1 cellular context compared by ENCODE assay signal in the genomic region with DNA sequence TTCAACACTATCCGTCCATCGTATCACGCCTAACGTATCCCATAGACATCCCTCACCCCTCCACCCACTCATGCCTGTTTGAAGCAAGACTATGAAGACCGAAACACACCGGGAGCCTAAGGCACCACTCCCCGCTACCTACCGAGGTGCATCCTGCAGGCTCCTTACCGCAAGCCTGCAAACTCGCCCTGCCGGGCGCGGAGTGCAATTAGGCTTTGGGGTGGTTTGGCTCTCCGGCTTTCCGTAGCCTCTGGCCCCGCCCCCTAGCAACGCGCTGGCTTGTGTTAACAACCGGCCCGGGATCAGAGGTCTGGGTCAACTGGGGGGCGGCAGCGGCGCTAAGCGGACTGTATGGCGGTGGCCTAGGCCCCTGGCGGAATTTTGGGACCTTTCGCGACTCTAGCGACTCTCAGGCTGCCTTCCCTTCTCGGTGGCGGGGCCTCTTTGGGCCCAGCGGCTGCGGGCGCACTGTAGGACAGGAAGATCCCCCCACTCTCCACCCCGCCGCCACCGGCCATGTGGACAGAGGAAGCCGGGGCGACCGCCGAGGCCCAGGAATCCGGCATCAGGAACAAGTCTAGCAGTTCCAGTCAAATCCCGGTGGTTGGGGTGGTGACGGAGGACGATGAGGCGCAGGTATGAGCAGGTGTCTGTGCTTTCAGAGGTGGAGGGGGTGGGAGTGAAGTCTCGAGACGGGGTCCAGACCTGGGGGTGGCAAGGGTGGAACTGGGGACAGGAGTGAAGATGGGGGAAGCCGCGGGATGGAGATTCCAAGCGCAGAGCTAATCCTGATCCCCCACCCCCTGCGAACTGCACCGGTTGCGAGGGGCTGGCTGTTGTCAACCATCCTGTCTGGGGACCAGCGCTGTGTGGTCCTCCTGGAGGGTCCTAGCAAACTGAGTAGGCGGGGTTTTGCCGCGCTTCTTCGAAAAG.
TF ChIP-seq lines count a peak whose summit lies in the region.

A gene with protein sequence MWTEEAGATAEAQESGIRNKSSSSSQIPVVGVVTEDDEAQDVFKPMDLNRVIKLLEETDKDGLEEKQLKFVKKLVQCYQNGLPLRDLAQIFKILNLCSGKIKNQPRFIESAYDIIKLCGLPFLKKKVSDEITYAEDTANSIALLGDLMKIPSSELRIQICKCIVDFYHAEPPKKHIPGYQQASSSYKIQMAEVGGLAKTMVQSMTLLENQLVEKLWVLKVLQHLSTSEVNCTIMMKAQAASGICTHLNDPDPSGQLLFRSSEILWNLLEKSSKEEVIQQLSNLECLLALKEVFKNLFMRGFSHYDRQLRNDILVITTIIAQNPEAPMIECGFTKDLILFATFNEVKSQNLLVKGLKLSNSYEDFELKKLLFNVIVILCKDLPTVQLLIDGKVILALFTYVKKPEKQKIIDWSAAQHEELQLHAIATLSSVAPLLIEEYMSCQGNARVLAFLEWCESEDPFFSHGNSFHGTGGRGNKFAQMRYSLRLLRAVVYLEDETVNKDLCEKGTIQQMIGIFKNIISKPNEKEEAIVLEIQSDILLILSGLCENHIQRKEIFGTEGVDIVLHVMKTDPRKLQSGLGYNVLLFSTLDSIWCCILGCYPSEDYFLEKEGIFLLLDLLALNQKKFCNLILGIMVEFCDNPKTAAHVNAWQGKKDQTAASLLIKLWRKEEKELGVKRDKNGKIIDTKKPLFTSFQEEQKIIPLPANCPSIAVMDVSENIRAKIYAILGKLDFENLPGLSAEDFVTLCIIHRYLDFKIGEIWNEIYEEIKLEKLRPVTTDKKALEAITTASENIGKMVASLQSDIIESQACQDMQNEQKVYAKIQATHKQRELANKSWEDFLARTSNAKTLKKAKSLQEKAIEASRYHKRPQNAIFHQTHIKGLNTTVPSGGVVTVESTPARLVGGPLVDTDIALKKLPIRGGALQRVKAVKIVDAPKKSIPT (plus strand): TSS at position 266 of the 933 bp plus-strand sequence. CDS start 251 bp downstream, at position 517.

TF ChIP-seq in HepG2, 621 proteins besides CTCF, POLR2A, EP300 and RAD21 (continued from another document and continues in another):
- TF ChIP-seq, protein P1, sequence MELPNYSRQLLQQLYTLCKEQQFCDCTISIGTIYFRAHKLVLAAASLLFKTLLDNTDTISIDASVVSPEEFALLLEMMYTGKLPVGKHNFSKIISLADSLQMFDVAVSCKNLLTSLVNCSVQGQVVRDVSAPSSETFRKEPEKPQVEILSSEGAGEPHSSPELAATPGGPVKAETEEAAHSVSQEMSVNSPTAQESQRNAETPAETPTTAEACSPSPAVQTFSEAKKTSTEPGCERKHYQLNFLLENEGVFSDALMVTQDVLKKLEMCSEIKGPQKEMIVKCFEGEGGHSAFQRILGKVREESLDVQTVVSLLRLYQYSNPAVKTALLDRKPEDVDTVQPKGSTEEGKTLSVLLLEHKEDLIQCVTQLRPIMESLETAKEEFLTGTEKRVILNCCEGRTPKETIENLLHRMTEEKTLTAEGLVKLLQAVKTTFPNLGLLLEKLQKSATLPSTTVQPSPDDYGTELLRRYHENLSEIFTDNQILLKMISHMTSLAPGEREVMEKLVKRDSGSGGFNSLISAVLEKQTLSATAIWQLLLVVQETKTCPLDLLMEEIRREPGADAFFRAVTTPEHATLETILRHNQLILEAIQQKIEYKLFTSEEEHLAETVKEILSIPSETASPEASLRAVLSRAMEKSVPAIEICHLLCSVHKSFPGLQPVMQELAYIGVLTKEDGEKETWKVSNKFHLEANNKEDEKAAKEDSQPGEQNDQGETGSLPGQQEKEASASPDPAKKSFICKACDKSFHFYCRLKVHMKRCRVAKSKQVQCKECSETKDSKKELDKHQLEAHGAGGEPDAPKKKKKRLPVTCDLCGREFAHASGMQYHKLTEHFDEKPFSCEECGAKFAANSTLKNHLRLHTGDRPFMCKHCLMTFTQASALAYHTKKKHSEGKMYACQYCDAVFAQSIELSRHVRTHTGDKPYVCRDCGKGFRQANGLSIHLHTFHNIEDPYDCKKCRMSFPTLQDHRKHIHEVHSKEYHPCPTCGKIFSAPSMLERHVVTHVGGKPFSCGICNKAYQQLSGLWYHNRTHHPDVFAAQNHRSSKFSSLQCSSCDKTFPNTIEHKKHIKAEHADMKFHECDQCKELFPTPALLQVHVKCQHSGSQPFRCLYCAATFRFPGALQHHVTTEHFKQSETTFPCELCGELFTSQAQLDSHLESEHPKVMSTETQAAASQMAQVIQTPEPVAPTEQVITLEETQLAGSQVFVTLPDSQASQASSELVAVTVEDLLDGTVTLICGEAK (IDR thresholded peaks at IDR 0.05) = no peak
- TF ChIP-seq, protein P1 (CRISPR knock-in tag; IDR thresholded peaks at IDR 0.05) = no peak; the same call in 1 of the 2 replicates
- TF ChIP-seq ETV5 (CRISPR knock-in tag; IDR thresholded peaks at IDR 0.05; ENCODE audit: borderline replicate concordance) (no peak), GATA4 (IDR thresholded peaks at IDR 0.05; ENCODE audit: borderline replicate concordance, low read depth) (no peak), ARID4A (CRISPR knock-in tag; IDR thresholded peaks at IDR 0.05; ENCODE audit: borderline replicate concordance) (peak; percentile 99), ZNF367 (CRISPR knock-in tag; IDR thresholded peaks at IDR 0.05; ENCODE audit: borderline replicate concordance) (no peak), SP2 (CRISPR knock-in tag; IDR thresholded peaks at IDR 0.05) (no peak), SIX4 (CRISPR knock-in tag; IDR thresholded peaks at IDR 0.05) (no peak), ZNF577 (CRISPR knock-in tag; IDR thresholded peaks at IDR 0.05; ENCODE audit: borderline replicate concordance, low read depth) (no peak), SAFB2 (CRISPR knock-in tag; IDR thresholded peaks at IDR 0.05; ENCODE audit: borderline replicate concordance, low read depth) (peak; percentile 78; the same call in 1 of the 2 replicates), ZHX2 (IDR thresholded peaks at IDR 0.05; ENCODE audit: low read depth) (no peak), ZHX2 (CRISPR knock-in tag; IDR thresholded peaks at IDR 0.05; ENCODE audit: borderline replicate concordance) (no peak; the same call in 1 of the 2 replicates), ZNF460 (CRISPR knock-in tag; IDR thresholded peaks at IDR 0.05; ENCODE audit: borderline replicate concordance) (no peak), GZF1 (CRISPR knock-in tag; IDR thresholded peaks at IDR 0.05) (no peak), RFXANK (CRISPR knock-in tag; IDR thresholded peaks at IDR 0.05) (no peak)
- TF ChIP-seq, protein P2, sequence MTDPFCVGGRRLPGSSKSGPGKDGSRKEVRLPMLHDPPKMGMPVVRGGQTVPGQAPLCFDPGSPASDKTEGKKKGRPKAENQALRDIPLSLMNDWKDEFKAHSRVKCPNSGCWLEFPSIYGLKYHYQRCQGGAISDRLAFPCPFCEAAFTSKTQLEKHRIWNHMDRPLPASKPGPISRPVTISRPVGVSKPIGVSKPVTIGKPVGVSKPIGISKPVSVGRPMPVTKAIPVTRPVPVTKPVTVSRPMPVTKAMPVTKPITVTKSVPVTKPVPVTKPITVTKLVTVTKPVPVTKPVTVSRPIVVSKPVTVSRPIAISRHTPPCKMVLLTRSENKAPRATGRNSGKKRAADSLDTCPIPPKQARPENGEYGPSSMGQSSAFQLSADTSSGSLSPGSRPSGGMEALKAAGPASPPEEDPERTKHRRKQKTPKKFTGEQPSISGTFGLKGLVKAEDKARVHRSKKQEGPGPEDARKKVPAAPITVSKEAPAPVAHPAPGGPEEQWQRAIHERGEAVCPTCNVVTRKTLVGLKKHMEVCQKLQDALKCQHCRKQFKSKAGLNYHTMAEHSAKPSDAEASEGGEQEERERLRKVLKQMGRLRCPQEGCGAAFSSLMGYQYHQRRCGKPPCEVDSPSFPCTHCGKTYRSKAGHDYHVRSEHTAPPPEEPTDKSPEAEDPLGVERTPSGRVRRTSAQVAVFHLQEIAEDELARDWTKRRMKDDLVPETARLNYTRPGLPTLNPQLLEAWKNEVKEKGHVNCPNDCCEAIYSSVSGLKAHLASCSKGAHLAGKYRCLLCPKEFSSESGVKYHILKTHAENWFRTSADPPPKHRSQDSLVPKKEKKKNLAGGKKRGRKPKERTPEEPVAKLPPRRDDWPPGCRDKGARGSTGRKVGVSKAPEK (CRISPR knock-in tag; IDR thresholded peaks at IDR 0.05; ENCODE audit: borderline replicate concordance) = no peak
